13 cellular contexts compared by ENCODE assay signal in the genomic region with DNA sequence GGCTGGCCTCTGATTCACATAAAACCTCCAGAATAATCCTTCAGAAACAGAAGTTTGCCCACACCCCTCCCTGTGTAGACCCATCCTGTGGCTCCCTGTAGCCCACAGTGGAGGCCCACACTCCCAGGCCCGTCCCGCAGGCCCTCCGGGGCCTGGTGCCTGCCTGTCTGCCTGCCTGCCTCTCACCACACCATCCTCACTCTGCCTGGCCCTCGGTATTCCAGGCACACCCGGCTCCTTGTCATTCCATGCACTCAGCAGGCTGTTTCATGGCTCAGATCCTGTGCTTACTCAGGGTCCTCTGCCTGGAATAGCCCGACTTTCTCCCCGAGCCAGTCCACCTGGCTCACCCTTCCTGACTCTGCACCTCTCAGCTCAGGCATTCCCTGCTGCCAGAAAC.
A peak's percentile ranks its signal among the peaks of the same experiment; 100 is the strongest.
DNase-seq lines count a peak whose midpoint lies in the region; ATAC-seq and TF ChIP-seq lines count a peak whose summit lies in the region.
"Had no signal": no experiment of that assay in that cellular context is flagged by ENCODE, and none has a peak within 500 bp of the region (broad histone marks: within the 10 kb centered on the region; RNA-seq: fewer than 3 reads in every experiment).

No MANE protein-coding gene starts in this region.

- DNase-seq in ELF-1 (ENCODE audit: low read depth, low spot score) (peak; percentile 30), SK-N-SH (no peak), islet precursor cell (peak; percentile 93), sigmoid colon (peak; percentile 61), HPDE6-E6E7 (ENCODE audit: extremely low spot score) (no peak), superior temporal gyrus (ENCODE audit: extremely low spot score) (no peak)
- DNase-seq: activated CD4-positive, alpha-beta memory T cell treated with anti-CD3 and anti-CD28 coated beads, Interleukin-2, amount 10 ng/mL, durations not matched to agents 7 days and 5 days; activated T-cell treated with anti-CD3 and anti-CD28 coated beads, Interleukin-2, amount 50 U/mL, for 72 hours; NCI-H1930; NCI-H524 treated with DMSO at 0.1 percent for 48 hours; stimulated activated naive CD8-positive, alpha-beta T cell treated with anti-CD3 and anti-CD28 coated beads, Interleukin-15, amount 100 ng/mL, for 72 hours had no signal

- no peaks in the 10 kb centered on the region for H4K20me1 ChIP-seq in SK-N-SH (ENCODE audit: insufficient read depth)

- H2AFZ ChIP-seq in SK-N-SH (ENCODE audit: low read depth): 0 out of 2 replicates have a peak overlapping the region, but pooled peaks have one; percentile 3

- POLR2A ChIA-PET in SK-N-SH (lab: Yijun Ruan, JAX): no interaction called here

- H3K79me2 ChIP-seq in SK-N-SH (ENCODE audit: insufficient read depth): no peaks in the 10 kb centered on the region

- ATAC-seq in activated CD4-positive, CD25-positive, alpha-beta regulatory T cell treated with anti-CD3 and anti-CD28 coated beads, Interleukin-2, amount 50 U/mL, for 24 hours: no peak
- ATAC-seq: activated T-cell treated with anti-CD3 and anti-CD28 coated beads, Interleukin-2, amount 50 U/mL, for 72 hours; stimulated activated naive CD8-positive, alpha-beta T cell treated with anti-CD3 and anti-CD28 coated beads, Interleukin-15, amount 100 ng/mL, for 72 hours had no signal

- H3K4me3 ChIP-seq in SK-N-SH (ENCODE audit: low read depth in 2 of 2, low read length in 1 of 2) (no peak overlapping the region), sigmoid colon (no peak overlapping the region)
- H3K4me3 ChIP-seq: SK-N-MC had no signal

- WGBS in SK-N-SH (ENCODE audit: low lambda C conversion rate): 76% methylated on average over 7 of the region's 7 CpGs
- WGBS in sigmoid colon, 2 donors: 83 to 85% methylated on average over 7 of the region's 7 CpGs

- TF ChIP-seq EP300 in SK-N-SH (IDR thresholded peaks at IDR 0.05; ENCODE audit: borderline replicate concordance in 1 of 2, low read depth in 1 of 2, low read length in 1 of 2) (no peak), sigmoid colon (IDR thresholded peaks at IDR 0.05) (no peak)

- no peaks in the 10 kb centered on the region for H3F3A ChIP-seq in SK-N-SH (replicated peaks; ENCODE audit: insufficient read depth)

- no peak overlapping the region for H3K4me2 ChIP-seq in SK-N-SH

- TF ChIP-seq CTCF in SK-N-SH (IDR thresholded peaks at IDR 0.05): no peak
- TF ChIP-seq CTCF in sigmoid colon (IDR thresholded peaks at IDR 0.05): no peak

- TF ChIP-seq POLR2A in sigmoid colon (IDR thresholded peaks at IDR 0.05): no peak

- no peak overlapping the region for H3K9ac ChIP-seq in SK-N-SH

- TF ChIP-seq RAD21 in SK-N-SH (IDR thresholded peaks at IDR 0.05; ENCODE audit: low read length): no peak

- peaks cover 0 to 49% of the 10 kb centered on the region in 2 experiments; a peak in 2 of 4 replicates for H3K4me1 ChIP-seq in SK-N-SH (ENCODE audit: control insufficient read depth in 1 of 2, insufficient read depth in 2 of 2, low read depth in 1 of 2, low read length in 1 of 2)
- peaks cover 0 to 51% (median 30%) of the 10 kb centered on the region in 4 donors for H3K4me1 ChIP-seq in sigmoid colon

- CTCF ChIA-PET in SK-N-SH (lab: Yijun Ruan, JAX): no interaction called here

- H3K36me3 ChIP-seq in SK-N-SH (replicated peaks in 1 of 2; ENCODE audit: control insufficient read depth in 1 of 2, insufficient read depth in 2 of 2, low read length in 1 of 2) (no peaks in the 10 kb centered on the region), sigmoid colon (no peaks in the 10 kb centered on the region)

- no peaks in the 10 kb centered on the region for H3K9me3 ChIP-seq in SK-N-SH
- H3K9me3 ChIP-seq in sigmoid colon: no peaks in the 10 kb centered on the region

- H3K27me3 ChIP-seq in SK-N-SH (ENCODE audit: insufficient read depth) (no peaks in the 10 kb centered on the region), sigmoid colon (no peaks in the 10 kb centered on the region)

- intact Hi-C loops in sigmoid colon (cut with DNase I): no loop called here

- H3K27ac ChIP-seq in SK-N-SH (ENCODE audit: low read depth in 2 of 2, low read length in 1 of 2): no peak overlapping the region
- peak overlapping the region in 1 of 4 donors; percentile 33 for H3K27ac ChIP-seq in sigmoid colon
- H3K27ac ChIP-seq: SK-N-MC had no signal

- no peaks in the 10 kb centered on the region for H3K9me2 ChIP-seq in SK-N-SH

TF ChIP-seq in SK-N-SH, 30 proteins besides CTCF, POLR2A, EP300 and RAD21:
- TF ChIP-seq, protein P1, sequence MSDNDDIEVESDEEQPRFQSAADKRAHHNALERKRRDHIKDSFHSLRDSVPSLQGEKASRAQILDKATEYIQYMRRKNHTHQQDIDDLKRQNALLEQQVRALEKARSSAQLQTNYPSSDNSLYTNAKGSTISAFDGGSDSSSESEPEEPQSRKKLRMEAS (IDR thresholded peaks at IDR 0.05; ENCODE audit: low read depth): no peak
- no peak for TF ChIP-seq GATA2 (CRISPR knock-in tag; IDR thresholded peaks at IDR 0.05)
- no peak for TF ChIP-seq GABPA (IDR thresholded peaks at IDR 0.05; ENCODE audit: low read depth)
- TF ChIP-seq, protein P2, sequence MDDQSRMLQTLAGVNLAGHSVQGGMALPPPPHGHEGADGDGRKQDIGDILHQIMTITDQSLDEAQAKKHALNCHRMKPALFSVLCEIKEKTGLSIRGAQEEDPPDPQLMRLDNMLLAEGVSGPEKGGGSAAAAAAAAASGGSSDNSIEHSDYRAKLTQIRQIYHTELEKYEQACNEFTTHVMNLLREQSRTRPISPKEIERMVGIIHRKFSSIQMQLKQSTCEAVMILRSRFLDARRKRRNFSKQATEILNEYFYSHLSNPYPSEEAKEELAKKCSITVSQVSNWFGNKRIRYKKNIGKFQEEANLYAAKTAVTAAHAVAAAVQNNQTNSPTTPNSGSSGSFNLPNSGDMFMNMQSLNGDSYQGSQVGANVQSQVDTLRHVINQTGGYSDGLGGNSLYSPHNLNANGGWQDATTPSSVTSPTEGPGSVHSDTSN (IDR thresholded peaks at IDR 0.05): no peak
- TF ChIP-seq, protein P3, sequence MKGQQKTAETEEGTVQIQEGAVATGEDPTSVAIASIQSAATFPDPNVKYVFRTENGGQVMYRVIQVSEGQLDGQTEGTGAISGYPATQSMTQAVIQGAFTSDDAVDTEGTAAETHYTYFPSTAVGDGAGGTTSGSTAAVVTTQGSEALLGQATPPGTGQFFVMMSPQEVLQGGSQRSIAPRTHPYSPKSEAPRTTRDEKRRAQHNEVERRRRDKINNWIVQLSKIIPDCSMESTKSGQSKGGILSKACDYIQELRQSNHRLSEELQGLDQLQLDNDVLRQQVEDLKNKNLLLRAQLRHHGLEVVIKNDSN (IDR thresholded peaks at IDR 0.05; ENCODE audit: borderline replicate concordance, low read depth): no peak
- TF ChIP-seq FOXJ3 (CRISPR knock-in tag; IDR thresholded peaks at IDR 0.05): no peak
- no peak for TF ChIP-seq TEAD4 (IDR thresholded peaks at IDR 0.05; ENCODE audit: borderline replicate concordance, insufficient read depth)
- TF ChIP-seq CHD2 (IDR thresholded peaks at IDR 0.05; ENCODE audit: low read length, partially characterized antibody): no peak
- TF ChIP-seq JUND (IDR thresholded peaks at IDR 0.05): no peak
- TF ChIP-seq, protein P4, sequence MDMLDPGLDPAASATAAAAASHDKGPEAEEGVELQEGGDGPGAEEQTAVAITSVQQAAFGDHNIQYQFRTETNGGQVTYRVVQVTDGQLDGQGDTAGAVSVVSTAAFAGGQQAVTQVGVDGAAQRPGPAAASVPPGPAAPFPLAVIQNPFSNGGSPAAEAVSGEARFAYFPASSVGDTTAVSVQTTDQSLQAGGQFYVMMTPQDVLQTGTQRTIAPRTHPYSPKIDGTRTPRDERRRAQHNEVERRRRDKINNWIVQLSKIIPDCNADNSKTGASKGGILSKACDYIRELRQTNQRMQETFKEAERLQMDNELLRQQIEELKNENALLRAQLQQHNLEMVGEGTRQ (IDR thresholded peaks at IDR 0.05; ENCODE audit: borderline replicate concordance, low read depth, low read length): no peak
- TF ChIP-seq FOXM1 (IDR thresholded peaks at IDR 0.05; ENCODE audit: low read depth): no peak
- no peak for TF ChIP-seq TCF12 (IDR thresholded peaks at IDR 0.05)
- no peak for TF ChIP-seq MXI1 (IDR thresholded peaks at IDR 0.05; ENCODE audit: low read depth, low read length)

Comparison
In these comparisons a context has a peak if more than half of its experiments do, and no peak if none do; other contexts are left out.
1. DNase-seq: peak in ELF-1 (single experiment), islet precursor cell (single experiment) and sigmoid colon (single experiment); none in SK-N-SH (single experiment), HPDE6-E6E7 (single experiment) and superior temporal gyrus (single experiment).